In genomic region chr5:135332519-135333150, GRCh38 we compare ENCODE assay signal across 8 cellular contexts.
DNase-seq lines count a peak whose midpoint lies in the region; ATAC-seq and TF ChIP-seq lines count a peak whose summit lies in the region.

No MANE protein-coding gene starts in this region.

- no TSS peak for BruUV-seq in Panc1 (replicated peaks; lab: Mats Ljungman, UMichigan)

- H3K36me3 ChIP-seq in Panc1 (ENCODE audit: control insufficient read depth, insufficient read depth, low read length): peaks cover 8% of the 10 kb centered on the region
- H3K36me3 ChIP-seq in neural progenitor cell: no peaks in the 10 kb centered on the region

- no peaks in the 10 kb centered on the region for H3F3A ChIP-seq in neural progenitor cell (ENCODE audit: low read depth)

- ATAC-seq in Panc1 (peak; percentile 50; the same call in 1 of the 2 replicates), HG03135 (IDR thresholded peaks at IDR 0.05; ENCODE audit: unreplicated experiment) (no peak)
- no peak for ATAC-seq in activated CD4-positive, CD25-positive, alpha-beta regulatory T cell treated with anti-CD3 and anti-CD28 coated beads, Interleukin-2, amount 50 U/mL, for 24 hours

- H3K9me3 Mint-ChIP-seq in neural progenitor cell: no peaks in the 10 kb centered on the region

- H3K4me1 ChIP-seq in Panc1 (ENCODE audit: control insufficient read depth, insufficient read depth, low read length) (no peaks in the 10 kb centered on the region), neural progenitor cell (no peaks in the 10 kb centered on the region)

- DNase-seq in DMS153 treated with DMSO at 0.1 percent for 48 hours (lab: John Stamatoyannopoulos, UW; ENCODE audit: unreplicated experiment) (peak; percentile 1), HFF-Myc (ENCODE audit: extremely low read depth, low read depth) (peak; percentile 58), Panc1 (ENCODE audit: low read depth, low spot score) (peak; percentile 46), epithelial cell of esophagus (ENCODE audit: low read depth) (peak; percentile 67), neural progenitor cell (ENCODE audit: low spot score) (peak; percentile 70), T1000 (lab: John Stamatoyannopoulos, UW) (no peak)

- H3K36me3 Mint-ChIP-seq in neural progenitor cell: peaks cover 18% of the 10 kb centered on the region

- peaks cover 2% of the 10 kb centered on the region for H3K27me3 Mint-ChIP-seq in neural progenitor cell (ENCODE audit: insufficient read depth, low read depth)

- POLR2A ChIA-PET in Panc1 (lab: Charles Lee): interaction anchor here (0.5 kb wide), 1 partner anchor 306 kb away, joined by 8 read pairs; no protein-coding TSS in a partner anchor

- H3K27ac ChIP-seq in Panc1 (ENCODE audit: low read length): no peak overlapping the region
- no peak overlapping the region for H3K27ac ChIP-seq in neural progenitor cell

- peak; percentile 46 for TF ChIP-seq CTCF in HFF-Myc (IDR thresholded peaks at IDR 0.05; ENCODE audit: low read depth, low read length, missing control alignments)
- peak; percentile 76 for TF ChIP-seq CTCF in Panc1 (IDR thresholded peaks at IDR 0.05)
- peak; percentile 62 for TF ChIP-seq CTCF in epithelial cell of esophagus (IDR thresholded peaks at IDR 0.05; ENCODE audit: insufficient read depth, low read depth, low read length, missing control alignments)
- peak; percentile 73 for TF ChIP-seq CTCF in neural progenitor cell (IDR thresholded peaks at IDR 0.05)

- in situ Hi-C loops in Panc1 (cut with HindIII; ENCODE audit: low pct_unique_long_range_greater_than_20kb, low sequenced_read_pairs): no loop called here

- H4K20me1 ChIP-seq in neural progenitor cell (ENCODE audit: low read depth): peaks cover 9% of the 10 kb centered on the region

- CTCF ChIA-PET in Panc1 (lab: Charles Lee): interaction anchor here (1.0 kb wide), 2 partner anchors 98 to 128 kb away, joined by 3 read pairs; no protein-coding TSS in a partner anchor

- peaks cover 9% of the 10 kb centered on the region for H3K4me1 Mint-ChIP-seq in neural progenitor cell

- no peaks in the 10 kb centered on the region for H3K27me3 ChIP-seq in Panc1 (ENCODE audit: control insufficient read depth, insufficient read depth, low read length)
- no peaks in the 10 kb centered on the region for H3K27me3 ChIP-seq in neural progenitor cell

- no peak overlapping the region for H3K4me3 Mint-ChIP-seq in neural progenitor cell

- no peak overlapping the region for H3K27ac Mint-ChIP-seq in neural progenitor cell

- no peak overlapping the region for H3K4me2 ChIP-seq in neural progenitor cell

- H3K9ac ChIP-seq in neural progenitor cell: no peak overlapping the region

- no peak overlapping the region for H2AFZ ChIP-seq in neural progenitor cell (replicated peaks)

- no peaks in the 10 kb centered on the region for H3K9me3 ChIP-seq in Panc1 (ENCODE audit: control insufficient read depth, insufficient read depth, low read depth, low read length)
- no peaks in the 10 kb centered on the region for H3K9me3 ChIP-seq in neural progenitor cell (ENCODE audit: low read depth)

- H3K79me2 ChIP-seq in neural progenitor cell (ENCODE audit: low read depth): no peaks in the 10 kb centered on the region

- intact Hi-C loops in Panc1 (cut with micrococcal nuclease; ENCODE audit: unreplicated experiment): loop anchor here (5.0 kb wide), 1 partner anchor 125 kb away; no protein-coding TSS in a partner anchor

- no peak overlapping the region for H3K4me3 ChIP-seq in HFF-Myc (replicated peaks; ENCODE audit: low read depth, low read length)
- no peak overlapping the region for H3K4me3 ChIP-seq in Panc1 (ENCODE audit: low read depth in 2 of 2, low read length in 2 of 2)
- H3K4me3 ChIP-seq in epithelial cell of esophagus (ENCODE audit: low read length): no peak overlapping the region
- no peak overlapping the region for H3K4me3 ChIP-seq in neural progenitor cell
